Comparison of ENCODE assay signal across 20 cellular contexts in the genomic region with DNA sequence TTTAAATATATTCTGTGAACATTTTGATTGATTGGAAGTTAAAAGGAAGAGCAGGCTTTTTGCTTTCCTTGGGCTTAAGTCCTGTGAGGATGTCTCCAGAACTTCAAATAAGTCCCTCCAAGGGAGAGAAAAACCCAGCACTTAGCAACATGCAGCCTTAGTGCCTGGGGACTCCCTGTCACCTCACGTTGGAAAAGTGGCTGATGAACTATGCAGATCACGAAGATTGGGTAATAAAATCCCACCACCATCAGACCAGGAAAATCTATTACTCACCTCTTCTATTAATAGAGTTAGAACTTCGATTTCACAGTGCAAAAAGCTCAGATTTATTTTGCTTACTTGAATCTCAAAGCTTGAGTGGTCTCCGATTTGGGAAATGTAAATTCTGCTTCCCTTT.
"Had no signal": no experiment of that assay in that cellular context is flagged by ENCODE, and none has a peak within 500 bp of the region (broad histone marks: within the 10 kb centered on the region; RNA-seq: fewer than 3 reads in every experiment).

No MANE protein-coding gene starts in this region.

- DNase-seq: activated B cell treated with CpG ODN at 0.5 μM for 24 hours; activated CD4-positive, alpha-beta T cell treated with anti-CD3 and anti-CD28 coated beads, Interleukin-2, amount 50 U/mL, for 4 hours; activated CD8-positive, alpha-beta memory T cell treated with anti-CD3 and anti-CD28 coated beads for 24 hours; activated CD8-positive, alpha-beta memory T cell treated with anti-CD3 and anti-CD28 coated beads, Interleukin-2, amount 50 U/mL, for 4 hours; activated naive CD8-positive, alpha-beta T cell treated with anti-CD3 and anti-CD28 coated beads, Interleukin-2, amount 10 ng/mL, durations not matched to agents 7 days and 5 days; cerebellar nuclear complex; stimulated activated naive CD4-positive, alpha-beta T cell treated with Interleukin-2 at 50 U/mL for 16 hours had no signal

- H3K36me3 Mint-ChIP-seq: activated naive CD8-positive, alpha-beta T cell treated with anti-CD3 and anti-CD28 coated beads, Interleukin-2, amount 10 ng/mL, durations not matched to agents 7 days and 5 days; immature natural killer cell; type B pancreatic cell had no signal

- H3K4me1 Mint-ChIP-seq: activated CD4-positive, alpha-beta T cell treated with anti-CD3 and anti-CD28 coated beads for 36 hours; activated naive CD8-positive, alpha-beta T cell treated with anti-CD3 and anti-CD28 coated beads, Interleukin-2, amount 10 ng/mL, durations not matched to agents 7 days and 5 days had no signal

- H3K27me3 ChIP-seq: hepatocyte, vagina had no signal

- H3K9ac ChIP-seq: parathyroid adenoma had no signal

- H2AFZ ChIP-seq: hepatocyte, parathyroid adenoma had no signal

- H3K4me3 Mint-ChIP-seq: activated B cell treated with CpG ODN at 0.5 μM for 24 hours; activated CD4-positive, alpha-beta T cell treated with anti-CD3 and anti-CD28 coated beads for 36 hours; activated naive CD4-positive, alpha-beta T cell treated with anti-CD3 and anti-CD28 coated beads for 36 hours; activated naive CD8-positive, alpha-beta T cell treated with anti-CD3 and anti-CD28 coated beads, Interleukin-2, amount 10 ng/mL, durations not matched to agents 7 days and 5 days; activated T-cell treated with anti-CD3 and anti-CD28 coated beads, Interleukin-2, amount 50 U/mL, for 4 hours; immature natural killer cell; nephron had no signal

- H3K79me2 ChIP-seq: hepatocyte, parathyroid adenoma had no signal

- FAIRE-seq: small intestine had no signal

- H3K9me3 Mint-ChIP-seq: activated B cell treated with CpG ODN at 0.5 μM for 24 hours; activated naive CD4-positive, alpha-beta T cell treated with anti-CD3 and anti-CD28 coated beads for 36 hours; activated naive CD8-positive, alpha-beta T cell treated with anti-CD3 and anti-CD28 coated beads, Interleukin-2, amount 10 ng/mL, durations not matched to agents 7 days and 5 days; activated T-cell treated with anti-CD3 and anti-CD28 coated beads, Interleukin-2, amount 50 U/mL, for 4 hours; nephron; type B pancreatic cell had no signal

- H3K4me3 ChIP-seq: coronary artery, hepatocyte, lung, thoracic aorta, vagina had no signal

- ATAC-seq: activated CD4-positive, alpha-beta T cell treated with anti-CD3 and anti-CD28 coated beads for 36 hours; activated T-cell treated with anti-CD3 and anti-CD28 coated beads, Interleukin-2, amount 50 U/mL, for 4 hours had no signal

- H3K4me2 ChIP-seq: hepatocyte had no signal

- H3K9me3 ChIP-seq: thoracic aorta, vagina had no signal

- H3K27me3 Mint-ChIP-seq: activated B cell treated with CpG ODN at 0.5 μM for 24 hours; activated CD4-positive, alpha-beta T cell treated with anti-CD3 and anti-CD28 coated beads for 36 hours; activated naive CD8-positive, alpha-beta T cell treated with anti-CD3 and anti-CD28 coated beads, Interleukin-2, amount 10 ng/mL, durations not matched to agents 7 days and 5 days had no signal

- H3K4me1 ChIP-seq: parathyroid adenoma, vagina had no signal

- H3K36me3 ChIP-seq: thoracic aorta, vagina had no signal

- H3K27ac ChIP-seq: coronary artery, hepatocyte, parathyroid adenoma, thoracic aorta, vagina had no signal

- H3K27ac Mint-ChIP-seq: activated B cell treated with CpG ODN at 0.5 μM for 24 hours; activated CD4-positive, alpha-beta T cell treated with anti-CD3 and anti-CD28 coated beads for 36 hours; activated naive CD4-positive, alpha-beta T cell treated with anti-CD3 and anti-CD28 coated beads for 36 hours; activated naive CD8-positive, alpha-beta T cell treated with anti-CD3 and anti-CD28 coated beads, Interleukin-2, amount 10 ng/mL, durations not matched to agents 7 days and 5 days; immature natural killer cell; nephron; type B pancreatic cell had no signal
